8 cellular contexts compared by ENCODE assay signal in genomic region chr1:235328271-235329138, GRCh38. TPM values are rescaled to one million over a fixed set of nuclear protein-coding genes. Genes with fewer than 3 reads are reported as not detected.
DNase-seq lines count a peak whose midpoint lies in the region; ATAC-seq and TF ChIP-seq lines count a peak whose summit lies in the region.

GGPS1 (plus strand) TSS chr1:235328570; CDS start chr1:235335265, 6,695 bp downstream.

- CTCF ChIA-PET in Calu3 (lab: Charles Lee): interaction anchor here (0.6 to 1.8 kb wide), 10 partner anchors 11 to 269 kb away, joined by 3 to 6 read pairs (median 4); partner anchors contain the start of gene TBCE
- CTCF ChIA-PET in activated CD8-positive, alpha-beta memory T cell treated with anti-CD3 and anti-CD28 coated beads, Interleukin-2, amount 10 ng/mL, durations not matched to agents 7 days and 5 days (lab: Charles Lee): interaction anchor here (0.9 to 1.1 kb wide), 2 partner anchors 87 to 200 kb away, joined by 3 read pairs; partner anchors contain the start of gene TOMM20

- H3K9me3 Mint-ChIP-seq in Calu3 (ENCODE audit: low read depth, unreplicated experiment) (no peaks in the 10 kb centered on the region), endodermal cell (no peaks in the 10 kb centered on the region)
- H3K9me3 Mint-ChIP-seq in activated CD8-positive, alpha-beta memory T cell treated with anti-CD3 and anti-CD28 coated beads, Interleukin-2, amount 10 ng/mL, durations not matched to agents 7 days and 5 days (ENCODE audit: low read depth): no peaks in the 10 kb centered on the region

- peak within 1 kb of the TSS; percentile 84 for H2AK5ac ChIP-seq in mesenchymal stem cell (ENCODE audit: low read length, severe bottlenecking)

- H3K79me1 ChIP-seq in mesenchymal stem cell (replicated peaks; ENCODE audit: low read length, poor library complexity, severe bottlenecking): no peaks in the 10 kb centered on the region

- no peak for TF ChIP-seq CTCF in Calu3 (IDR thresholded peaks at IDR 0.05; ENCODE audit: unreplicated experiment)
- TF ChIP-seq CTCF in endodermal cell (conservative IDR thresholded peaks at IDR 0.05): peak; percentile 41

- no peaks in the 10 kb centered on the region for H3K27me3 Mint-ChIP-seq in Calu3 (ENCODE audit: unreplicated experiment)
- H3K27me3 Mint-ChIP-seq in activated CD8-positive, alpha-beta memory T cell treated with anti-CD3 and anti-CD28 coated beads, Interleukin-2, amount 10 ng/mL, durations not matched to agents 7 days and 5 days: no peaks in the 10 kb centered on the region
- H3K27me3 Mint-ChIP-seq in endodermal cell (ENCODE audit: insufficient read depth): no peaks in the 10 kb centered on the region

- H3K9ac ChIP-seq in HUES48 (ENCODE audit: low read depth, low read length): peak within 1 kb of the TSS; percentile 86
- H3K9ac ChIP-seq in NT2/D1 (ENCODE audit: insufficient read length, low read depth): peak within 1 kb of the TSS; percentile 97
- H3K9ac ChIP-seq in endodermal cell (ENCODE audit: extremely low read depth, low read length, poor library complexity, severe bottlenecking): peak within 1 kb of the TSS; percentile 91
- H3K9ac ChIP-seq in mesenchymal stem cell (ENCODE audit: low read length): peak within 1 kb of the TSS; percentile 99

- H3K18ac ChIP-seq in mesenchymal stem cell (ENCODE audit: low read depth in 1 of 2, low read length in 2 of 2): peak within 1 kb of the TSS; percentile 78 to 99

- H3K4ac ChIP-seq in mesenchymal stem cell (ENCODE audit: low read depth in 1 of 2, low read length in 2 of 2): peak within 1 kb of the TSS; percentile 79 to 87

- DNase-seq in Calu3 (peak; percentile 95), NT2/D1 (ENCODE audit: low read depth, low spot score) (peak; percentile 100), endodermal cell (peak; percentile 99), mesenchymal stem cell (peak; percentile 100)
- DNase-seq in activated CD8-positive, alpha-beta memory T cell treated with anti-CD3 and anti-CD28 coated beads, Interleukin-2, amount 10 ng/mL, durations not matched to agents 7 days and 5 days: peak; percentile 99
- peak; percentile 98 for DNase-seq in stimulated activated CD8-positive, alpha-beta memory T cell treated with anti-CD3 and anti-CD28 coated beads, Interleukin-12 subunit alpha, Interleukin-12 subunit beta, amount 100 ng/mL, for 4 hours (ENCODE audit: low read depth)

- H2BK120ac ChIP-seq in mesenchymal stem cell (ENCODE audit: low read depth, low read length): peak within 1 kb of the TSS; percentile 91

- H4K91ac ChIP-seq in mesenchymal stem cell (ENCODE audit: low read length): peak within 1 kb of the TSS; percentile 80

- WGBS in endodermal cell (ENCODE audit: insufficient coverage in 1 of 2, insufficient read length in 1 of 2), 2 experiments: 0% methylated on average over 29 to 54 of the region's 54 CpGs
- under 1% methylated on average over 54 of the region's 54 CpGs for WGBS in mesenchymal stem cell

- intact Hi-C loops in Calu3 (cut with micrococcal nuclease; ENCODE audit: unreplicated experiment): loop anchor here (1.0 to 5.0 kb wide), 4 partner anchors 38 to 174 kb away; partner anchors contain the start of genes B3GALNT2 and TBCE

- H3K23ac ChIP-seq in mesenchymal stem cell (ENCODE audit: low read length in 2 of 2): peak within 1 kb of the TSS in 1 of 2 experiments; percentile 50

- H3K27ac Mint-ChIP-seq in Calu3 (ENCODE audit: unreplicated experiment): no peak within 1 kb of the TSS
- no peak within 1 kb of the TSS for H3K27ac Mint-ChIP-seq in activated CD8-positive, alpha-beta memory T cell treated with anti-CD3 and anti-CD28 coated beads, Interleukin-2, amount 10 ng/mL, durations not matched to agents 7 days and 5 days
- H3K27ac Mint-ChIP-seq in endodermal cell: peak within 1 kb of the TSS; percentile 88

- no peaks in the 10 kb centered on the region for H3K9me3 ChIP-seq in HUES48 (ENCODE audit: control insufficient read depth, insufficient read depth, low read length)
- no peaks in the 10 kb centered on the region for H3K9me3 ChIP-seq in NT2/D1 (ENCODE audit: insufficient read depth, low read length)
- no peaks in the 10 kb centered on the region for H3K9me3 ChIP-seq in endodermal cell (ENCODE audit: control insufficient read depth, low read length)
- H3K9me3 ChIP-seq in mesenchymal stem cell (ENCODE audit: control insufficient read depth, low read length): no peaks in the 10 kb centered on the region

- TSS peak; percentile 43 for BruUV-seq in Calu3 (replicated peaks; lab: Mats Ljungman, UMichigan)

- H3K4me2 ChIP-seq in mesenchymal stem cell (ENCODE audit: low read length, poor library complexity, severe bottlenecking): peak within 1 kb of the TSS; percentile 93

- H3K4me1 Mint-ChIP-seq in Calu3 (ENCODE audit: low read depth, unreplicated experiment) (peaks cover 14% of the 10 kb centered on the region), endodermal cell (peaks cover 31% of the 10 kb centered on the region)
- peaks cover 42% of the 10 kb centered on the region for H3K4me1 Mint-ChIP-seq in activated CD8-positive, alpha-beta memory T cell treated with anti-CD3 and anti-CD28 coated beads, Interleukin-2, amount 10 ng/mL, durations not matched to agents 7 days and 5 days

- peak within 1 kb of the TSS; percentile 89 for H4K8ac ChIP-seq in mesenchymal stem cell (ENCODE audit: low read length)

- H3K27ac ChIP-seq in HUES48 (ENCODE audit: low read depth, low read length) (peak within 1 kb of the TSS; percentile 97), endodermal cell (ENCODE audit: low read depth, low read length) (peak within 1 kb of the TSS; percentile 98), mesenchymal stem cell (ENCODE audit: low read length, poor library complexity, severe bottlenecking) (peak within 1 kb of the TSS; percentile 99)

- H3K36me3 ChIP-seq in HUES48 (ENCODE audit: control insufficient read depth, insufficient read depth, low read length): peaks cover 16% of the 10 kb centered on the region; the same call in 1 of the 2 replicates
- H3K36me3 ChIP-seq in NT2/D1 (ENCODE audit: insufficient read depth, insufficient read length, low read length): peaks cover 24% of the 10 kb centered on the region
- H3K36me3 ChIP-seq in endodermal cell (ENCODE audit: control insufficient read depth, insufficient read depth, low read length): peaks cover 29% of the 10 kb centered on the region
- peaks cover 3 to 4% of the 10 kb centered on the region in 2 experiments for H3K36me3 ChIP-seq in mesenchymal stem cell (ENCODE audit: control insufficient read depth in 1 of 2, insufficient read depth in 2 of 2, low read depth in 1 of 2, low read length in 2 of 2)

- H3K36me3 Mint-ChIP-seq in Calu3 (ENCODE audit: insufficient read depth, unreplicated experiment) (no peaks in the 10 kb centered on the region), endodermal cell (ENCODE audit: low read depth) (peaks cover 26% of the 10 kb centered on the region)
- peaks cover 26% of the 10 kb centered on the region for H3K36me3 Mint-ChIP-seq in activated CD8-positive, alpha-beta memory T cell treated with anti-CD3 and anti-CD28 coated beads, Interleukin-2, amount 10 ng/mL, durations not matched to agents 7 days and 5 days

- no peak within 1 kb of the TSS for H2AFZ ChIP-seq in mesenchymal stem cell (ENCODE audit: low read depth, low read length)

- peak within 1 kb of the TSS; percentile 53 for H2BK5ac ChIP-seq in mesenchymal stem cell (ENCODE audit: low read depth, low read length, poor library complexity, severe bottlenecking)

- H3K4me3 ChIP-seq in HUES48 (ENCODE audit: low read depth, low read length) (peak within 1 kb of the TSS; percentile 97), NT2/D1 (ENCODE audit: insufficient read length, low read depth) (peak within 1 kb of the TSS; percentile 86), endodermal cell (ENCODE audit: low read length) (peak within 1 kb of the TSS; percentile 100), mesenchymal stem cell (ENCODE audit: insufficient read depth in 1 of 2, low read depth in 1 of 2, low read length in 2 of 2) (peak within 1 kb of the TSS; percentile 95 to 96)

- H3K27me3 ChIP-seq in HUES48 (ENCODE audit: control insufficient read depth, insufficient read depth, low read length) (no peaks in the 10 kb centered on the region), NT2/D1 (ENCODE audit: insufficient read depth, insufficient read length) (no peaks in the 10 kb centered on the region), endodermal cell (ENCODE audit: control insufficient read depth, insufficient read depth, low read length, poor library complexity, severe bottlenecking) (no peaks in the 10 kb centered on the region), mesenchymal stem cell (ENCODE audit: control insufficient read depth in 1 of 2, insufficient read depth in 1 of 2, low read length in 2 of 2) (no peaks in the 10 kb centered on the region)

- H2BK12ac ChIP-seq in mesenchymal stem cell (ENCODE audit: low read length in 2 of 2): peak within 1 kb of the TSS; percentile 24 to 45

- ATAC-seq in GM21423 (IDR thresholded peaks at IDR 0.05; ENCODE audit: unreplicated experiment): peak; percentile 60
- peak; percentile 81 for ATAC-seq in activated CD8-positive, alpha-beta memory T cell treated with anti-CD3 and anti-CD28 coated beads, Interleukin-2, amount 10 ng/mL, durations not matched to agents 7 days and 5 days

- H3K4me1 ChIP-seq in HUES48 (ENCODE audit: control insufficient read depth, insufficient read depth, low read length) (peaks cover 31% of the 10 kb centered on the region), NT2/D1 (ENCODE audit: insufficient read depth, insufficient read length) (no peaks in the 10 kb centered on the region), endodermal cell (ENCODE audit: control insufficient read depth, insufficient read depth, low read length) (peaks cover 4% of the 10 kb centered on the region), mesenchymal stem cell (ENCODE audit: control insufficient read depth, insufficient read depth, low read depth, low read length) (peaks cover 3% of the 10 kb centered on the region)

- H3K14ac ChIP-seq in mesenchymal stem cell (ENCODE audit: low read length in 2 of 2): peak within 1 kb of the TSS; percentile 35 to 74

- H3K4me3 Mint-ChIP-seq in Calu3 (ENCODE audit: low read depth, unreplicated experiment): no peak within 1 kb of the TSS
- H3K4me3 Mint-ChIP-seq in activated CD8-positive, alpha-beta memory T cell treated with anti-CD3 and anti-CD28 coated beads, Interleukin-2, amount 10 ng/mL, durations not matched to agents 7 days and 5 days: no peak within 1 kb of the TSS
- H3K4me3 Mint-ChIP-seq in endodermal cell: no peak within 1 kb of the TSS

- H2BK15ac ChIP-seq in mesenchymal stem cell (ENCODE audit: low read depth, poor library complexity, severe bottlenecking): peak within 1 kb of the TSS; percentile 89

RNA-seq across cellular contexts. Expression of gene GGPS1, which starts in this region (rescaled TPM):
- 40.5 and 45.6 TPM in 2 replicates for total RNA-seq in Calu3 (2022)
- total RNA-seq in activated CD8-positive, alpha-beta memory T cell treated with anti-CD3 and anti-CD28 coated beads, Interleukin-2, amount 10 ng/mL, durations not matched to agents 7 days and 5 days: 10 to 100 TPM; 22.7 to 23.9 TPM
- total RNA-seq in endodermal cell: 10 to 100 TPM; 56.3 to 64.6 TPM
- 46.3 TPM for polyA plus RNA-seq in endodermal cell (2013, experiment 1 of 2)
- 40.2 TPM for polyA plus RNA-seq in endodermal cell (2013, experiment 2 of 2)
- polyA plus RNA-seq in mesenchymal stem cell (2013, experiment 1 of 2): 35.1 TPM
- polyA plus RNA-seq in mesenchymal stem cell (2013, experiment 2 of 2): 36.4 TPM

Comparison
In these comparisons a context has a peak if more than half of its experiments do, and no peak if none do; other contexts are left out.
1. Peak in every context shown above with its lines: DNase-seq, ATAC-seq, H3K4me3 ChIP-seq and H3K27ac ChIP-seq.